Comparison of ENCODE assay signal across 8 cellular contexts in the genomic region with DNA sequence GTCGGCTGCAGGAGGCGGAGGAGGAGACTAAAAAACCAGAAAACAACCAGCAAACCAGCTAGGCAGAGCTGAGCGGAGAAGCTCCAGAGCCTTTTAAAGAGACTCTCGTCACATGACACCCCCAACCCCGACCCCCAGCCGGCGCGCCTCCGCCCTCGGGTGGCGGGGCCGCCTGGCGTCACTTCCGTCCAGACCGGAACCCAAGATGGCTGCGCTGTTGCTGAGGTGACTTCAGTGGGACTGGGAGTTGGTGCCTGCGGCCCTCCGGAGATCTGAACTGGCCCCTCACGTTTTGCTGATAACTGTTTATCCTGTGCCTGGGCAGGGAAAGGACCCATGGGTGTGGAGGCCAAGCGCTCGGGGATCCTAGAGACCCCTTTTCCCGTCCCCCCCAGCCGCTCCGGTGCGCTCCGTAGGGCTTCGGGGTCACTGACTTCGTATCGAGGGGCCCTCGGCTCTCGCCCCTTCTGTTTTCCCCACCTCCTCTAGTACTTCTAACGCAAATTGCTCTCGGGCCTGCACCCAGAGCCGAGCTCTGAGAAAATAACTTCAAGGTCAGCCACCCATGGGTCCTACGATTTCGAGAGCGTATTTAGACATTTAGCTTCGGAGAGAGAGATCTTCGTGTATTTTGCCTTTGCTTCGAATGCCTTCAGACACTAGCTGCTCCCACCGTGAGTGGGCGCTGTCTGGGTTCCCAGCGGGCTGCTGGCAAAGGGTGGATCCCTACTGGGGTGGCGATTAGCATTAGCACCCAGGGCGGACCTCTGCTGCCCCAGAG. TPM values are rescaled to one million over a fixed set of nuclear protein-coding genes. Genes with fewer than 3 reads are reported as not detected.
DNase-seq lines count a peak whose midpoint lies in the region; ATAC-seq and TF ChIP-seq lines count a peak whose summit lies in the region.

A gene with protein sequence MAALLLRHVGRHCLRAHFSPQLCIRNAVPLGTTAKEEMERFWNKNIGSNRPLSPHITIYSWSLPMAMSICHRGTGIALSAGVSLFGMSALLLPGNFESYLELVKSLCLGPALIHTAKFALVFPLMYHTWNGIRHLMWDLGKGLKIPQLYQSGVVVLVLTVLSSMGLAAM (plus strand): TSS at position 181 of the 781 bp plus-strand sequence. CDS start 25 bp downstream, at position 206.

- in situ Hi-C loops in brain microvascular endothelial cell (cut with HindIII; ENCODE audit: low pct_ligation_motif_present, low sequenced_read_pairs), result no loop called here

- TF ChIP-seq CTCF in brain microvascular endothelial cell (IDR thresholded peaks at IDR 0.05; ENCODE audit: low read depth, low read length, missing control alignments), result peak; percentile 75

- H3K27ac ChIP-seq in brain microvascular endothelial cell, result peak within 1 kb of the TSS; percentile 97

- H3K27me3 ChIP-seq in brain microvascular endothelial cell (replicated peaks), result no peaks in the 10 kb centered on the region

- H3K4me3 ChIP-seq in brain microvascular endothelial cell (ENCODE audit: low read depth, low read length) (peak within 1 kb of the TSS; percentile 95), iPS-11a (ENCODE audit: low read depth, low read length) (peak within 1 kb of the TSS; percentile 97), skeletal muscle cell (ENCODE audit: low read depth, low read length) (peak within 1 kb of the TSS; percentile 97)

- peak; percentile 82 for DNase-seq in A172 (ENCODE audit: low spot score)
- DNase-seq in NCI-H2107 treated with DMSO at 0.1 percent for 48 hours (lab: John Stamatoyannopoulos, UW; ENCODE audit: unreplicated experiment), result peak; percentile 55
- peak; percentile 90 for DNase-seq in UCSD-AML1 (lab: John Stamatoyannopoulos, UW; ENCODE audit: unreplicated experiment)
- DNase-seq in brain microvascular endothelial cell, result peak; percentile 82
- DNase-seq in skeletal muscle cell (ENCODE audit: low read depth), result peak; percentile 62

- H3K36me3 ChIP-seq in brain microvascular endothelial cell (replicated peaks), result peaks cover 3% of the 10 kb centered on the region

- ATAC-seq in GM18511 (IDR thresholded peaks at IDR 0.05; ENCODE audit: unreplicated experiment) (peak; percentile 99), HG03039 (IDR thresholded peaks at IDR 0.05; ENCODE audit: unreplicated experiment) (peak; percentile 94)

RNA-seq across cellular contexts. Expression of the gene that starts here (rescaled TPM):
- total RNA-seq in A172 (2014; rRNA removed; shearing (Covaris generic)), result 32.8 and 48.8 TPM in 2 replicates

Comparison
In these comparisons a context has a peak if more than half of its experiments do, and no peak if none do; other contexts are left out.
1. Peak in every context shown above with its lines: DNase-seq, ATAC-seq, H3K4me3 ChIP-seq and H3K27ac ChIP-seq.